23 cellular contexts compared by ENCODE assay signal in genomic region chr6:636488-636887, GRCh38. TPM values are rescaled to one million over a fixed set of nuclear protein-coding genes. Genes with fewer than 3 reads are reported as not detected.
A peak's percentile ranks its signal among the peaks of the same experiment; 100 is the strongest.
DNase-seq lines count a peak whose midpoint lies in the region; ATAC-seq, FAIRE-seq and TF ChIP-seq lines count a peak whose summit lies in the region.
"Had no signal": no experiment of that assay in that cellular context is flagged by ENCODE, and none has a peak within 500 bp of the region (broad histone marks: within the 10 kb centered on the region; RNA-seq: fewer than 3 reads in every experiment).

No MANE protein-coding gene starts in this region.

- peaks cover 2% of the 10 kb centered on the region in 2 donors for H3K36me3 ChIP-seq in small intestine (ENCODE audit: control insufficient read depth in 2 of 2, insufficient read depth in 2 of 2, low read length in 2 of 2)
- H3K36me3 ChIP-seq in pancreas, result peaks cover 0 to 5% (median 0%) of the 10 kb centered on the region in 3 donors

- no peak for TF ChIP-seq CTCF in pancreas (IDR thresholded peaks at IDR 0.05)

- no peak for DNase-seq in activated naive CD8-positive, alpha-beta T cell treated with anti-CD3 and anti-CD28 coated beads, Interleukin-2, amount 50 U/mL, for 24 hours
- no peak for DNase-seq in activated naive CD8-positive, alpha-beta T cell treated with anti-CD3 and anti-CD28 coated beads for 36 hours
- no peak for DNase-seq in stimulated activated naive B cell treated with anti-CD40 and anti-IgM and Interleukin-4, amounts not matched to agents 10 μg/mL and 1 μg/mL and 100 μg/mL, for 72 hours
- DNase-seq in small intestine, result no peak
- no peak for DNase-seq in SK-N-DZ (ENCODE audit: low spot score)
- no peak for DNase-seq in pancreas
- DNase-seq: activated CD4-positive, alpha-beta T cell treated with anti-CD3 and anti-CD28 coated beads, Interleukin-2, amount 50 U/mL, for 4 hours; activated naive CD4-positive, alpha-beta T cell treated with Interleukin-2 at 50 U/mL for 16 hours; H9; Karpas-422; mucosa of descending colon; NCI-H187 treated with DMSO at 0.1 percent for 48 hours; NCI-H526; psoas muscle; RPMI8226; T-helper 17 cell; upper lobe of right lung had no signal

- H3K4me1 ChIP-seq in small intestine (ENCODE audit: control insufficient read depth in 2 of 2, insufficient read depth in 1 of 2, low read depth in 1 of 2, low read length in 1 of 2) (no peaks in the 10 kb centered on the region), pancreas (no peaks in the 10 kb centered on the region)
- H3K4me1 ChIP-seq: psoas muscle, upper lobe of right lung had no signal

- FAIRE-seq in small intestine (lab: Jason Lieb, UNC) (no peak), pancreas (lab: Jason Lieb, UNC) (no peak)
- FAIRE-seq: bronchial epithelial cell, endometrium, keratinocyte had no signal

- 58 to 74% (median 59%) methylated on average over 5 of the region's 5 CpGs for WGBS in small intestine, 3 donors
- 68 to 70% methylated on average over 5 of the region's 5 CpGs for WGBS in pancreas, 2 donors

- H3K27ac Mint-ChIP-seq in activated naive CD8-positive, alpha-beta T cell treated with anti-CD3 and anti-CD28 coated beads, Interleukin-2, amount 50 U/mL, for 24 hours, result no peak overlapping the region
- H3K27ac Mint-ChIP-seq in activated naive CD8-positive, alpha-beta T cell treated with anti-CD3 and anti-CD28 coated beads for 36 hours, result no peak overlapping the region
- H3K27ac Mint-ChIP-seq in stimulated activated naive B cell treated with anti-CD40 and anti-IgM and Interleukin-4, amounts not matched to agents 10 μg/mL and 1 μg/mL and 100 μg/mL, for 72 hours, result no peak overlapping the region

- H3K4me3 ChIP-seq in small intestine (ENCODE audit: low read depth in 1 of 2, low read length in 2 of 2) (no peak overlapping the region), pancreas (no peak overlapping the region)
- H3K4me3 ChIP-seq: mucosa of descending colon, psoas muscle, upper lobe of right lung had no signal

- intact Hi-C loops in pancreas (cut with DNase I), result no loop called here

- H3K9me3 ChIP-seq in small intestine (ENCODE audit: control insufficient read depth, low read depth) (no peaks in the 10 kb centered on the region), pancreas (no peaks in the 10 kb centered on the region)
- H3K9me3 ChIP-seq: mucosa of descending colon, psoas muscle, upper lobe of right lung had no signal

- no peaks in the 10 kb centered on the region for H3K27me3 Mint-ChIP-seq in activated naive CD8-positive, alpha-beta T cell treated with anti-CD3 and anti-CD28 coated beads, Interleukin-2, amount 50 U/mL, for 24 hours
- no peaks in the 10 kb centered on the region for H3K27me3 Mint-ChIP-seq in activated naive CD8-positive, alpha-beta T cell treated with anti-CD3 and anti-CD28 coated beads for 36 hours
- no peaks in the 10 kb centered on the region for H3K27me3 Mint-ChIP-seq in stimulated activated naive B cell treated with anti-CD40 and anti-IgM and Interleukin-4, amounts not matched to agents 10 μg/mL and 1 μg/mL and 100 μg/mL, for 72 hours
- H3K27me3 Mint-ChIP-seq: T-helper 17 cell had no signal

- no peaks in the 10 kb centered on the region for H3K9me3 Mint-ChIP-seq in activated naive CD8-positive, alpha-beta T cell treated with anti-CD3 and anti-CD28 coated beads, Interleukin-2, amount 50 U/mL, for 24 hours
- no peaks in the 10 kb centered on the region for H3K9me3 Mint-ChIP-seq in activated naive CD8-positive, alpha-beta T cell treated with anti-CD3 and anti-CD28 coated beads for 36 hours
- H3K9me3 Mint-ChIP-seq in stimulated activated naive B cell treated with anti-CD40 and anti-IgM and Interleukin-4, amounts not matched to agents 10 μg/mL and 1 μg/mL and 100 μg/mL, for 72 hours, result no peaks in the 10 kb centered on the region

- peak; percentile 76 for ATAC-seq in activated naive CD8-positive, alpha-beta T cell treated with anti-CD3 and anti-CD28 coated beads, Interleukin-2, amount 50 U/mL, for 24 hours
- ATAC-seq in GM21526 (IDR thresholded peaks at IDR 0.05; ENCODE audit: low FRiP score, unreplicated experiment) (peak; percentile 74), HG03159 (IDR thresholded peaks at IDR 0.05; ENCODE audit: unreplicated experiment) (peak; percentile 63), pancreas (no peak)
- ATAC-seq in stimulated activated naive B cell treated with anti-CD40 and anti-IgM and Interleukin-4, amounts not matched to agents 10 μg/mL and 1 μg/mL and 100 μg/mL, for 72 hours (replicated peaks), result peak; percentile 69 to 91
- ATAC-seq: mucosa of descending colon, psoas muscle, T-helper 17 cell, upper lobe of right lung had no signal

- H3K27ac ChIP-seq in small intestine (ENCODE audit: low read depth in 1 of 2, low read length in 1 of 2) (no peak overlapping the region), pancreas (no peak overlapping the region)
- H3K27ac ChIP-seq: HL-60, psoas muscle, upper lobe of right lung had no signal

- H3K27me3 ChIP-seq in small intestine (ENCODE audit: control insufficient read depth in 2 of 2, insufficient read depth in 2 of 2, low read length in 2 of 2), result no peaks in the 10 kb centered on the region
- H3K27me3 ChIP-seq in pancreas, result no peaks in the 10 kb centered on the region
- H3K27me3 ChIP-seq: upper lobe of right lung had no signal

- no peak overlapping the region for H3K4me3 Mint-ChIP-seq in activated naive CD8-positive, alpha-beta T cell treated with anti-CD3 and anti-CD28 coated beads, Interleukin-2, amount 50 U/mL, for 24 hours
- no peak overlapping the region for H3K4me3 Mint-ChIP-seq in activated naive CD8-positive, alpha-beta T cell treated with anti-CD3 and anti-CD28 coated beads for 36 hours
- H3K4me3 Mint-ChIP-seq in stimulated activated naive B cell treated with anti-CD40 and anti-IgM and Interleukin-4, amounts not matched to agents 10 μg/mL and 1 μg/mL and 100 μg/mL, for 72 hours, result no peak overlapping the region
- H3K4me3 Mint-ChIP-seq: H9, T-helper 17 cell had no signal

- H3K36me3 Mint-ChIP-seq in activated naive CD8-positive, alpha-beta T cell treated with anti-CD3 and anti-CD28 coated beads, Interleukin-2, amount 50 U/mL, for 24 hours (ENCODE audit: low read depth), result peaks cover 7% of the 10 kb centered on the region
- H3K36me3 Mint-ChIP-seq in activated naive CD8-positive, alpha-beta T cell treated with anti-CD3 and anti-CD28 coated beads for 36 hours, result peaks cover 5% of the 10 kb centered on the region
- peaks cover 20 to 38% of the 10 kb centered on the region in 2 donors for H3K36me3 Mint-ChIP-seq in stimulated activated naive B cell treated with anti-CD40 and anti-IgM and Interleukin-4, amounts not matched to agents 10 μg/mL and 1 μg/mL and 100 μg/mL, for 72 hours

- H3K4me1 Mint-ChIP-seq in activated naive CD8-positive, alpha-beta T cell treated with anti-CD3 and anti-CD28 coated beads, Interleukin-2, amount 50 U/mL, for 24 hours, result peaks cover 11% of the 10 kb centered on the region
- no peaks in the 10 kb centered on the region for H3K4me1 Mint-ChIP-seq in activated naive CD8-positive, alpha-beta T cell treated with anti-CD3 and anti-CD28 coated beads for 36 hours
- H3K4me1 Mint-ChIP-seq in stimulated activated naive B cell treated with anti-CD40 and anti-IgM and Interleukin-4, amounts not matched to agents 10 μg/mL and 1 μg/mL and 100 μg/mL, for 72 hours, result peaks cover 7 to 25% of the 10 kb centered on the region in 2 donors

RNA-seq across cellular contexts. Expression of gene HUS1B, which starts 20.4 kb away (rescaled TPM):
- 1 to 10 TPM in 1 of 2 experiments, under 1 TPM in 1; 0.84 to 1.0 TPM for total RNA-seq in activated naive CD8-positive, alpha-beta T cell treated with anti-CD3 and anti-CD28 coated beads for 36 hours
- under 1 TPM in 1 of 3 donors, not detected in 2; 0.19 TPM for polyA plus RNA-seq in small intestine
- polyA plus RNA-seq in SK-N-DZ (2014; cell fraction: cytosol; rRNA removed), result 0.26 and 0.82 TPM in 2 replicates
- polyA plus RNA-seq in SK-N-DZ (2014; cell fraction: nucleus; rRNA removed), result 1.9 TPM in 1 of 2 replicates, not detected in the other
- total RNA-seq in pancreas, result under 1 TPM in 4 of 6 donors, not detected in 2; 0.32 to 0.81 (median 0.49) TPM
- polyA plus RNA-seq in pancreas, result under 1 TPM; 0.12 to 0.30 TPM

RNA-seq across cellular contexts. Expression of gene EXOC2, which starts 56.5 kb away (rescaled TPM):
- total RNA-seq in activated naive CD8-positive, alpha-beta T cell treated with anti-CD3 and anti-CD28 coated beads for 36 hours, result 10 to 100 TPM; 28.4 to 30.0 TPM
- polyA plus RNA-seq in small intestine, result 1 to 10 TPM; 4.5 to 8.9 (median 8.7) TPM
- polyA plus RNA-seq in SK-N-DZ (2014; cell fraction: cytosol; rRNA removed), result 20.3 and 27.5 TPM in 2 replicates
- polyA plus RNA-seq in SK-N-DZ (2014; cell fraction: nucleus; rRNA removed), result 11.2 and 14.4 TPM in 2 replicates
- total RNA-seq in pancreas, result 10 to 100 TPM in 1 of 6 donors, 1 to 10 TPM in 5; 5.8 to 10.3 (median 6.4) TPM
- 1 to 10 TPM; 2.5 to 6.7 TPM for polyA plus RNA-seq in pancreas

Comparison
In these comparisons a context has a peak if more than half of its experiments do, and no peak if none do; other contexts are left out.
1. ATAC-seq: peak in activated naive CD8-positive, alpha-beta T cell treated with anti-CD3 and anti-CD28 coated beads, Interleukin-2, amount 50 U/mL, for 24 hours (single experiment), GM21526 (single experiment), HG03159 (single experiment) and stimulated activated naive B cell treated with anti-CD40 and anti-IgM and Interleukin-4, amounts not matched to agents 10 μg/mL and 1 μg/mL and 100 μg/mL, for 72 hours (2 of 2); none in pancreas (0 of 4).